ENCODE assay signal across 1 cellular context in the genomic region with DNA sequence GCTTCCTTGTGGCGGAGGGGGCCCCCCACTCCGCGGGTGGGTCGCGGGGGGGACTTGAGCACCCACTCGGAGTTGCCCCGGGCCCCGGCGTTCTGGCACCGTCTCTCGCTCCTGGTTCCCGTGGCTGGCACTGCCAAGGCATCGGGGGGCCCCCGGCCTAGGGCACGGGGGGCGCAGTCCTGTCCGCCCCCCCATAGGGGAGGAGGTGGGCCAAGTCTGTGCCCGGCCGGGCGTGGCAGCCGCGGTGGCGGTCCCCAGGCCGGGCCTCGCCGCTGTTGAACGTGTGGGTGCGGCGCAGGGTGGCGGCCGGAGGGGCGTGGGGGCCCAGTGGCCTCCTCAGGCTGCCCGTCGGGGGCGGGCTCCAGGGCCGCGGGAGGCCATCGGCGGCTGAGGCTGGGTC.
TF ChIP-seq lines count a peak whose summit lies in the region.

No MANE protein-coding gene starts in this region.

TF ChIP-seq in HepG2, 621 proteins besides CTCF, POLR2A, EP300 and RAD21:
- TF ChIP-seq AGO2 (optimal IDR thresholded peaks at IDR 0.05; ENCODE audit: low read depth, low read length) (peak; percentile 52), HNRNPL (IDR thresholded peaks at IDR 0.05; ENCODE audit: low read depth, low read length) (peak; percentile 73; the same call in 1 of the 2 replicates)
- TF ChIP-seq, protein P1, sequence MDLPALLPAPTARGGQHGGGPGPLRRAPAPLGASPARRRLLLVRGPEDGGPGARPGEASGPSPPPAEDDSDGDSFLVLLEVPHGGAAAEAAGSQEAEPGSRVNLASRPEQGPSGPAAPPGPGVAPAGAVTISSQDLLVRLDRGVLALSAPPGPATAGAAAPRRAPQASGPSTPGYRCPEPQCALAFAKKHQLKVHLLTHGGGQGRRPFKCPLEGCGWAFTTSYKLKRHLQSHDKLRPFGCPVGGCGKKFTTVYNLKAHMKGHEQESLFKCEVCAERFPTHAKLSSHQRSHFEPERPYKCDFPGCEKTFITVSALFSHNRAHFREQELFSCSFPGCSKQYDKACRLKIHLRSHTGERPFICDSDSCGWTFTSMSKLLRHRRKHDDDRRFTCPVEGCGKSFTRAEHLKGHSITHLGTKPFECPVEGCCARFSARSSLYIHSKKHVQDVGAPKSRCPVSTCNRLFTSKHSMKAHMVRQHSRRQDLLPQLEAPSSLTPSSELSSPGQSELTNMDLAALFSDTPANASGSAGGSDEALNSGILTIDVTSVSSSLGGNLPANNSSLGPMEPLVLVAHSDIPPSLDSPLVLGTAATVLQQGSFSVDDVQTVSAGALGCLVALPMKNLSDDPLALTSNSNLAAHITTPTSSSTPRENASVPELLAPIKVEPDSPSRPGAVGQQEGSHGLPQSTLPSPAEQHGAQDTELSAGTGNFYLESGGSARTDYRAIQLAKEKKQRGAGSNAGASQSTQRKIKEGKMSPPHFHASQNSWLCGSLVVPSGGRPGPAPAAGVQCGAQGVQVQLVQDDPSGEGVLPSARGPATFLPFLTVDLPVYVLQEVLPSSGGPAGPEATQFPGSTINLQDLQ (CRISPR knock-in tag; IDR thresholded peaks at IDR 0.05), result no peak
